Comparison of ENCODE assay signal across 11 cellular contexts in the genomic region with DNA sequence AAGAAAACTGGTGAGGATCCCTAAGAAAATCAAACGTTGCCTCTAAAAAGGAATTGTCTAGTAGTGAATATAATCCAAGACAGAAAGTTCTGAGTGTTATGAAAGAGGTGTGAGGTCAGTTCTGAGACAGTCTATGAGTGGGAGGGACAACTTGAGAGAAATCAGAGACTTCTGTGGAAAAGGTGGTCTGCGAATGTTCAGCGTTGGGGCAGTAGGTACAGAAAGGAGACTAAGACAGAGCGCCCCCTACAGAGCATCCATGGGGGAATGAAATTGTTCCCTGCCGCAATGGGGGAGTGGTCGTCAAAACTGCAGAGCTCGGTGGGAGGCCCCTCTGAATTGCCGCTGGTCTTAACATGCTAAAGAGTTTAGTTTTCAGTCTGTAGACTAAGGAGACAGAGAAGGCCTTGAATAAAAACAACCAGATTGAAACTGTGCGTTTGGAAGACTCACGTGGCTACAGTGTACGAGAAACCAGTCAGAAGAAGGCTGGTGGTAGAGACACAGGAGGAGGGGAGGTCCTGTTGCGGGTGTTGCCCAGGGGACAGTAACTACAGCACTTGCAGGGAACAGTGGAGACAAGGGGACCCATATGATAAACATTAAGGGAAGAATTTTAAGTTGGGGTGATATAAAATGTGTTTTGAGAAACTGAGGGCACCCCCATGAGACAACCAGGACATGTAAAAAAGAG. TPM values are rescaled to one million over a fixed set of nuclear protein-coding genes. Genes with fewer than 3 reads are reported as not detected.
DNase-seq lines count a peak whose midpoint lies in the region; ATAC-seq and TF ChIP-seq lines count a peak whose summit lies in the region.
"Had no signal": no experiment of that assay in that cellular context is flagged by ENCODE, and none has a peak within 500 bp of the region (broad histone marks: within the 10 kb centered on the region; RNA-seq: fewer than 3 reads in every experiment).

No MANE protein-coding gene starts in this region.

- no peak overlapping the region for H3K4me3 Mint-ChIP-seq in nephron
- no peak overlapping the region for H3K4me3 Mint-ChIP-seq in naive thymus-derived CD8-positive, alpha-beta T cell

- peak overlapping the region; percentile 27 for H3K4me3 ChIP-seq in HUES6 (ENCODE audit: low read depth, low read length)
- peak overlapping the region in 26 of 59 donors; percentile 1 to 42 (median 19) for H3K4me3 ChIP-seq in dorsolateral prefrontal cortex
- H3K4me3 ChIP-seq: esophagus muscularis mucosa, suprapubic skin had no signal

- peaks cover 4% of the 10 kb centered on the region; the same call in 1 of the 2 replicates for H3K27me3 ChIP-seq in HUES6 (ENCODE audit: control insufficient read depth, insufficient read depth, low read length)
- H3K27me3 ChIP-seq in dorsolateral prefrontal cortex, result no peaks in the 10 kb centered on the region
- H3K27me3 ChIP-seq: esophagus muscularis mucosa, suprapubic skin had no signal

- no peaks in the 10 kb centered on the region for H3K36me3 ChIP-seq in HUES6 (ENCODE audit: control insufficient read depth, insufficient read depth, low read length)
- H3K36me3 ChIP-seq: esophagus muscularis mucosa, suprapubic skin had no signal

- DNase-seq in Daoy (ENCODE audit: low read depth) (peak; percentile 5), dorsolateral prefrontal cortex (no peak), midbrain (lab: John Stamatoyannopoulos, UW) (no peak)
- no peak for DNase-seq in naive thymus-derived CD8-positive, alpha-beta T cell
- DNase-seq: NCI-H1092 had no signal

- peaks cover 10% of the 10 kb centered on the region for H3K27me3 Mint-ChIP-seq in nephron (ENCODE audit: low read depth)
- H3K27me3 Mint-ChIP-seq in naive thymus-derived CD8-positive, alpha-beta T cell, result no peaks in the 10 kb centered on the region

- H3K4me1 Mint-ChIP-seq in nephron, result peaks cover 14% of the 10 kb centered on the region
- peaks cover 33 to 45% (median 40%) of the 10 kb centered on the region in 4 donors for H3K4me1 Mint-ChIP-seq in naive thymus-derived CD8-positive, alpha-beta T cell

- no peak overlapping the region for H3K27ac Mint-ChIP-seq in nephron
- no peak overlapping the region for H3K27ac Mint-ChIP-seq in naive thymus-derived CD8-positive, alpha-beta T cell

- no peaks in the 10 kb centered on the region for H3K9me3 Mint-ChIP-seq in nephron
- H3K9me3 Mint-ChIP-seq in naive thymus-derived CD8-positive, alpha-beta T cell, result no peaks in the 10 kb centered on the region

- intact Hi-C loops in dorsolateral prefrontal cortex (cut with DNase I), result loop anchor here (10.0 kb wide), 1 partner anchor 109 kb away; no protein-coding TSS in a partner anchor

- POLR2A ChIA-PET in naive thymus-derived CD8-positive, alpha-beta T cell (lab: Charles Lee), result no interaction called here

- H3K36me3 Mint-ChIP-seq in nephron (ENCODE audit: low read depth), result no peaks in the 10 kb centered on the region
- H3K36me3 Mint-ChIP-seq in naive thymus-derived CD8-positive, alpha-beta T cell, result peaks cover 0 to 7% (median 4%) of the 10 kb centered on the region in 3 donors

- no peaks in the 10 kb centered on the region for H3K9me3 ChIP-seq in HUES6 (ENCODE audit: control insufficient read depth, insufficient read depth, low read depth, low read length)
- H3K9me3 ChIP-seq: esophagus muscularis mucosa, suprapubic skin had no signal

- H3K4me1 ChIP-seq in HUES6 (ENCODE audit: control insufficient read depth, insufficient read depth, low read length), result peaks cover 44% of the 10 kb centered on the region

- no peak for TF ChIP-seq POLR2A in GM18505 (IDR thresholded peaks at IDR 0.05; ENCODE audit: borderline replicate concordance, extremely low read depth, insufficient read depth, insufficient read length)

- ATAC-seq in naive thymus-derived CD8-positive, alpha-beta T cell, result no peak
- ATAC-seq in GM18505 (IDR thresholded peaks at IDR 0.05; ENCODE audit: unreplicated experiment) (no peak), GM18907 (IDR thresholded peaks at IDR 0.05; ENCODE audit: unreplicated experiment) (no peak)

- H3K9ac ChIP-seq in HUES6 (ENCODE audit: low read length), result no peak overlapping the region

- TF ChIP-seq CTCF in dorsolateral prefrontal cortex (IDR thresholded peaks at IDR 0.05 in 54 of 56, conservative IDR thresholded peaks at IDR 0.05 in 2 of 56; ENCODE audit: low read depth in 1 of 56, partially characterized antibody in 56 of 56), result peak in 55 of 56 donors; percentile 8 to 70 (median 50)
- peak in 2 of 3 experiments; percentile 22 to 43 for TF ChIP-seq CTCF in nephron (IDR thresholded peaks at IDR 0.05; ENCODE audit: unreplicated experiment in 3 of 3)

- H3K27ac ChIP-seq in HUES6 (ENCODE audit: low read depth, low read length) (no peak overlapping the region), dorsolateral prefrontal cortex (peak overlapping the region in 35 of 59 donors; percentile 0 to 76 (median 34))
- H3K27ac ChIP-seq: suprapubic skin had no signal

RNA-seq across cellular contexts. Expression of a gene that starts 6.9 kb away (rescaled TPM):
- total RNA-seq in Daoy (2014; rRNA removed; shearing (Covaris generic)), result 7.0 and 8.7 TPM in 2 replicates
- 100 to 1,000 TPM in 68 of 120 experiments, 10 to 100 TPM in 52; 63.1 to 191 (median 103) TPM for total RNA-seq in dorsolateral prefrontal cortex
- 10 to 100 TPM; 47.3 to 50.0 TPM for total RNA-seq in naive thymus-derived CD8-positive, alpha-beta T cell
- polyA plus RNA-seq in naive thymus-derived CD8-positive, alpha-beta T cell, result 10 to 100 TPM; 13.2 to 16.1 (median 13.8) TPM
